Comparison of ENCODE assay signal across 9 cellular contexts in the genomic region with DNA sequence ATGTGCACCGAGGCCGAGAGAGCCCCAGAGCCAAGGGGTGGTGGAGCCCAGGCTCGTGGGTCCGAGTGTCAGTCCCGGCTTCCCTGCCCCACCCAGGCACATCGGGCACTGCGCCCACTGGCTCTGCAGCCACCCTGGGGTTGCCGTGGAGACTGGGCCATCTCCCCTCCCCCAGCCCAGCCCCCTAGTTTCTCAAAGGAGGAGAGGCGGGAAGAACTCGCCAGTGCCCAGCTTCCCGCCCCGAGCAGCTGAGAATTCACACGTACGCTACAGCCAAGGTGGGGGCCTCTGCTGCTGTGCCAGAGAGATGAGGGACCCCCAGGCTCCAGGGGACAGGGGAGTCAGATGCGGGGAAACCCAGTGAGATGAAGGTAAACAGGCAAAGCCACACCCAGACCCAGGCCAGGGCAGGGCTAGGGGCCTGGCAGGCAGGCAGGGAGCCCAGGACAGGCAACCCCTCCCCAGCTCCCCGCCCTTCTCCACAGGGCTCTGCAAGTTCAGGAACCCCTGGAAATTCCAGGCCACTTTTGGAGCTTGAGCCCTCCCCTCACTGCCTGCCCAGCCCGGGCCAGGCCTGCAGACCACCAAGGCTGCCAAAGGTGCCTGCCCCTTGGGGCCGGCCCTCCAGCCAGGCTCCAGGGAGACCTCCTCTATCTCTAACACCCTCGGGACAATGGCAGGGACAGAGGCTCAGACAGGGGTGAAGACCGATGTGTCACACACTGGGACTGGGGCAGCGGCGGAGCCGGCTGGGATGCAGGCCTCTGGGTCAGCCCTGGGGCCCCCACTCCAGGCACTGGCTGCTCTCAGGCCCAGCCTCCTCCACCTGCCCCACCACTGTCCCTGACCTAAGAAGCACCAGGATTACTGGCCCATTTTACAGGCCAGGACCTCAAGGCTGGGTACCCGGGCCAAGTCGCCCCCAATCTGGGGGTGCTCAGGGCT. TPM values are rescaled to one million over a fixed set of nuclear protein-coding genes. Genes with fewer than 3 reads are reported as not detected.
DNase-seq lines count a peak whose midpoint lies in the region; ATAC-seq and TF ChIP-seq lines count a peak whose summit lies in the region.
"Had no signal": no experiment of that assay in that cellular context is flagged by ENCODE, and none has a peak within 500 bp of the region (broad histone marks: within the 10 kb centered on the region; RNA-seq: fewer than 3 reads in every experiment).

No MANE protein-coding gene starts in this region.

- H3K4me3 ChIP-seq in mucosa of descending colon (no peak overlapping the region), urinary bladder (ENCODE audit: low read depth, low read length) (no peak overlapping the region)

- no peak for TF ChIP-seq CTCF in mucosa of descending colon (IDR thresholded peaks at IDR 0.05)
- no peak for TF ChIP-seq CTCF in GM10266 (IDR thresholded peaks at IDR 0.05; ENCODE audit: control insufficient read depth, insufficient read depth, low read depth, missing control alignments)

- no peaks in the 10 kb centered on the region for H3K9me3 ChIP-seq in mucosa of descending colon

- no peaks in the 10 kb centered on the region for H3K36me3 ChIP-seq in mucosa of descending colon (ENCODE audit: low read depth)
- H3K36me3 ChIP-seq in urinary bladder (ENCODE audit: insufficient read depth): no peaks in the 10 kb centered on the region

- 54% methylated on average over 25 of the region's 25 CpGs for WGBS in urinary bladder

- H3K27ac ChIP-seq in epithelial cell of prostate: peak overlapping the region; percentile 41
- H3K27ac ChIP-seq in urinary bladder (ENCODE audit: low read depth): peak overlapping the region; percentile 68

- DNase-seq in NCI-H2227 (lab: John Stamatoyannopoulos, UW; ENCODE audit: unreplicated experiment): peak; percentile 50
- no peak for DNase-seq in NCI-H2227 treated with DMSO at 0.1 percent for 48 hours (lab: John Stamatoyannopoulos, UW)
- no peak for DNase-seq in epithelial cell of prostate (ENCODE audit: low read depth, low spot score)
- peak in 2 of 3 donors; percentile 23 to 52 for DNase-seq in mucosa of descending colon
- DNase-seq in SHP77 (lab: John Stamatoyannopoulos, UW): no peak
- no peak for DNase-seq in GM10266 (ENCODE audit: extremely low spot score)
- DNase-seq in AG08395 (ENCODE audit: low spot score): no peak
- DNase-seq: Karpas-422 had no signal

- H3K4me1 ChIP-seq in mucosa of descending colon (ENCODE audit: low read depth) (peaks cover 8% of the 10 kb centered on the region), urinary bladder (ENCODE audit: insufficient read depth) (peaks cover 8% of the 10 kb centered on the region)

- intact Hi-C loops in mucosa of descending colon (cut with DNase I, micrococcal nuclease): no loop called here

- ATAC-seq in mucosa of descending colon: no peak

RNA-seq across cellular contexts. Expression of gene LAMA5, which starts 6.0 kb away (rescaled TPM):
- total RNA-seq in mucosa of descending colon (100 to 1,000 TPM in 1 of 3 donors, 10 to 100 TPM in 2; 21.8 to 335 (median 40.7) TPM), urinary bladder (40.4 TPM)
- polyA plus RNA-seq in urinary bladder: 162 TPM

RNA-seq across cellular contexts. Expression of gene RPS21, which starts 25.8 kb away (rescaled TPM):
- total RNA-seq in mucosa of descending colon: 1,000 to 10,000 TPM; 1,171 to 1,284 (median 1,191) TPM
- total RNA-seq in urinary bladder: 396 TPM
- 4,730 TPM for polyA plus RNA-seq in urinary bladder

RNA-seq across cellular contexts. Expression of gene CABLES2, which starts 46.0 kb away (rescaled TPM):
- total RNA-seq in mucosa of descending colon: 1 to 10 TPM; 5.4 to 9.3 (median 6.6) TPM
- total RNA-seq in urinary bladder: 2.1 TPM
- 5.7 TPM for polyA plus RNA-seq in urinary bladder

RNA-seq across cellular contexts. Expression of gene ADRM1, which starts 58.3 kb away (rescaled TPM):
- total RNA-seq in mucosa of descending colon: 10 to 100 TPM; 54.4 to 85.8 (median 77.6) TPM
- total RNA-seq in urinary bladder: 27.5 TPM
- 115 TPM for polyA plus RNA-seq in urinary bladder

Comparison
In these comparisons a context has a peak if more than half of its experiments do, and no peak if none do; other contexts are left out.
1. DNase-seq: peak in NCI-H2227 (single experiment) and mucosa of descending colon (2 of 3); none in NCI-H2227 treated with DMSO at 0.1 percent for 48 hours (single experiment), epithelial cell of prostate (single experiment), SHP77 (0 of 2), GM10266 (single experiment) and AG08395 (single experiment).